ENCODE assay signal across 1 cellular context in genomic region chr19:12800344-12800732, GRCh38.
TF ChIP-seq lines count a peak whose summit lies in the region.

No MANE protein-coding gene starts in this region.

TF ChIP-seq in SK-N-SH, 30 proteins besides CTCF, POLR2A, EP300 and RAD21 (continued from another document):
- no peak for TF ChIP-seq ZBTB33 (IDR thresholded peaks at IDR 0.05; ENCODE audit: borderline replicate concordance, low read depth)
- no peak for TF ChIP-seq RXRA (IDR thresholded peaks at IDR 0.05; ENCODE audit: borderline replicate concordance, low read depth)
- TF ChIP-seq ELF1 (IDR thresholded peaks at IDR 0.05): no peak
- TF ChIP-seq NRF1 (IDR thresholded peaks at IDR 0.05; ENCODE audit: low read depth, low read length): no peak
- TF ChIP-seq YY1 (IDR thresholded peaks at IDR 0.05; ENCODE audit: low read depth): no peak
- TF ChIP-seq, protein P1, sequence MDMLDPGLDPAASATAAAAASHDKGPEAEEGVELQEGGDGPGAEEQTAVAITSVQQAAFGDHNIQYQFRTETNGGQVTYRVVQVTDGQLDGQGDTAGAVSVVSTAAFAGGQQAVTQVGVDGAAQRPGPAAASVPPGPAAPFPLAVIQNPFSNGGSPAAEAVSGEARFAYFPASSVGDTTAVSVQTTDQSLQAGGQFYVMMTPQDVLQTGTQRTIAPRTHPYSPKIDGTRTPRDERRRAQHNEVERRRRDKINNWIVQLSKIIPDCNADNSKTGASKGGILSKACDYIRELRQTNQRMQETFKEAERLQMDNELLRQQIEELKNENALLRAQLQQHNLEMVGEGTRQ (IDR thresholded peaks at IDR 0.05; ENCODE audit: borderline replicate concordance, low read depth, low read length): no peak
- no peak for TF ChIP-seq MEF2A (IDR thresholded peaks at IDR 0.05; ENCODE audit: borderline replicate concordance, low read depth)
- TF ChIP-seq EZH2phosphoT487 (IDR thresholded peaks at IDR 0.05; ENCODE audit: borderline replicate concordance, low read depth): no peak
